ENCODE assay signal across 1 cellular context in the genomic region with DNA sequence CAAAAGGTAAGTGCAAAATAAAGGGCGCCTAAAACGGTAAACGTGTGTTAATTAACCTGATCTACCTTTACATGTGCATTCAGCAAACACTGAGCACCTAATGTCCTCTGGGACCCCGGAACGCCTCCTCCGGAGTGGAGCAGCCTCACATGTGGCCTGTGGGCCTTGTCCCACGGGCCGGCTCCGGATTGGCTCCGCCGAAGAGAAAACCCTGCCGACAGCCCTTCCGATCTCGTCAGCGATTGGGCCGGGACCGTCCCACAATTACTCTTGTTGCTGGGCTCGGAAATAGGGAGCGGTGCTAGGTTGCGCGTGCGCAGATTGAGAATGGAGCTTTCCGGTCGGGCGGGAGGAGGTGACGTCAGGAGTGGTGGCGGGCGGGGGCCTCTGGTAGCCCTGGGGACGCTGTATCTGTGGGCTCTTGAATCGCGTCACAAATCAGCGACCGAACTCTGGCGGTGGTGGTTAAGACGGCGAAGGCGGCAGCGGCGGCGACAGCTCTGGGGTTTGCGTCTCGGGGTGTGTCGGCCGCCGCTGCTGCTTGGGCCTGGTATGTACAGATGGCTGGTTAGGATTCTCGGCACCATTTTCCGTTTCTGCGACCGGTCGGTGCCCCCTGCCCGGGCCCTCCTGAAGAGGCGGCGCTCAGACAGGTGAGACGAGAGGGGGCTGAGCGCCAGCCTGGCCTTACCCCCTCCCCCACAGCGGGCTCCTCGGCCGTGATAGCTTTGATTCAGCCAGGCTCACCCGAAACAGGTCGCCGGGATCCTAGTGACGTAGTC.
A peak's percentile ranks its signal among the peaks of the same experiment; 100 is the strongest.
TF ChIP-seq lines count a peak whose summit lies in the region.

SENP2 (plus strand) TSS at position 434 of the 782 bp plus-strand sequence; CDS start at position 553, 119 bp downstream.

TF ChIP-seq in K562, 482 proteins besides CTCF, POLR2A, EP300 and RAD21 (continued from another document and continues in another):
- no peak for TF ChIP-seq TSHZ1 (CRISPR knock-in tag; IDR thresholded peaks at IDR 0.05)
- 0 out of 2 replicates have a peak, but pooled peaks have one; percentile 58 for TF ChIP-seq ZBTB7A (IDR thresholded peaks at IDR 0.05; ENCODE audit: borderline replicate concordance, control insufficient read depth, low read depth, low read length)
- TF ChIP-seq ZNF57 (CRISPR knock-in tag; IDR thresholded peaks at IDR 0.05), result no peak
- 0 out of 2 replicates have a peak, but pooled peaks have one; percentile 39 for TF ChIP-seq ZBTB17 (CRISPR knock-in tag; IDR thresholded peaks at IDR 0.05)
- TF ChIP-seq BCOR (IDR thresholded peaks at IDR 0.05), result no peak
- no peak for TF ChIP-seq NFXL1 (CRISPR knock-in tag; IDR thresholded peaks at IDR 0.05)
- peak; percentile 27 for TF ChIP-seq HDAC2 (IDR thresholded peaks at IDR 0.05)
- no peak for TF ChIP-seq ZNF551 (CRISPR knock-in tag; IDR thresholded peaks at IDR 0.05)
- TF ChIP-seq XRCC4 (IDR thresholded peaks at IDR 0.05; ENCODE audit: extremely low read depth, insufficient read depth, insufficient read length), result no peak
- no peak for TF ChIP-seq CAMTA2 (CRISPR knock-in tag; conservative IDR thresholded peaks at IDR 0.05)
- TF ChIP-seq ZNF764 (CRISPR knock-in tag; IDR thresholded peaks at IDR 0.05; ENCODE audit: low read depth), result no peak
- no peak for TF ChIP-seq HNRNPK (IDR thresholded peaks at IDR 0.05; ENCODE audit: low read depth, low read length, poor library complexity, severe bottlenecking)
- no peak for TF ChIP-seq TAL1 (IDR thresholded peaks at IDR 0.05)
- TF ChIP-seq GABPB1 (CRISPR knock-in tag; IDR thresholded peaks at IDR 0.05), result peak; percentile 69; the same call in 1 of the 2 replicates
- TF ChIP-seq SMAD2 (IDR thresholded peaks at IDR 0.05; ENCODE audit: low read depth, low read length), result no peak
- peak; percentile 68 for TF ChIP-seq KDM5B (IDR thresholded peaks at IDR 0.05; ENCODE audit: insufficient replicate concordance, low read depth, low read length)
- no peak for TF ChIP-seq HDAC3 (IDR thresholded peaks at IDR 0.05; ENCODE audit: borderline replicate concordance, partially characterized antibody)
- TF ChIP-seq E2F1 (CRISPR knock-in tag; IDR thresholded peaks at IDR 0.05), result 0 out of 2 replicates have a peak, but pooled peaks have one; percentile 29
- TF ChIP-seq, protein P1, sequence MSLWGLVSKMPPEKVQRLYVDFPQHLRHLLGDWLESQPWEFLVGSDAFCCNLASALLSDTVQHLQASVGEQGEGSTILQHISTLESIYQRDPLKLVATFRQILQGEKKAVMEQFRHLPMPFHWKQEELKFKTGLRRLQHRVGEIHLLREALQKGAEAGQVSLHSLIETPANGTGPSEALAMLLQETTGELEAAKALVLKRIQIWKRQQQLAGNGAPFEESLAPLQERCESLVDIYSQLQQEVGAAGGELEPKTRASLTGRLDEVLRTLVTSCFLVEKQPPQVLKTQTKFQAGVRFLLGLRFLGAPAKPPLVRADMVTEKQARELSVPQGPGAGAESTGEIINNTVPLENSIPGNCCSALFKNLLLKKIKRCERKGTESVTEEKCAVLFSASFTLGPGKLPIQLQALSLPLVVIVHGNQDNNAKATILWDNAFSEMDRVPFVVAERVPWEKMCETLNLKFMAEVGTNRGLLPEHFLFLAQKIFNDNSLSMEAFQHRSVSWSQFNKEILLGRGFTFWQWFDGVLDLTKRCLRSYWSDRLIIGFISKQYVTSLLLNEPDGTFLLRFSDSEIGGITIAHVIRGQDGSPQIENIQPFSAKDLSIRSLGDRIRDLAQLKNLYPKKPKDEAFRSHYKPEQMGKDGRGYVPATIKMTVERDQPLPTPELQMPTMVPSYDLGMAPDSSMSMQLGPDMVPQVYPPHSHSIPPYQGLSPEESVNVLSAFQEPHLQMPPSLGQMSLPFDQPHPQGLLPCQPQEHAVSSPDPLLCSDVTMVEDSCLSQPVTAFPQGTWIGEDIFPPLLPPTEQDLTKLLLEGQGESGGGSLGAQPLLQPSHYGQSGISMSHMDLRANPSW (CRISPR knock-in tag; IDR thresholded peaks at IDR 0.05), result no peak
- TF ChIP-seq SNRNP70 (optimal IDR thresholded peaks at IDR 0.05; ENCODE audit: low read depth, low read length), result no peak
- TF ChIP-seq SP1 (CRISPR knock-in tag; IDR thresholded peaks at IDR 0.05), result no peak
- no peak for TF ChIP-seq HMG20A (CRISPR knock-in tag; conservative IDR thresholded peaks at IDR 0.05)
- TF ChIP-seq KLF16 (IDR thresholded peaks at IDR 0.05), result no peak
- TF ChIP-seq, protein P2, sequence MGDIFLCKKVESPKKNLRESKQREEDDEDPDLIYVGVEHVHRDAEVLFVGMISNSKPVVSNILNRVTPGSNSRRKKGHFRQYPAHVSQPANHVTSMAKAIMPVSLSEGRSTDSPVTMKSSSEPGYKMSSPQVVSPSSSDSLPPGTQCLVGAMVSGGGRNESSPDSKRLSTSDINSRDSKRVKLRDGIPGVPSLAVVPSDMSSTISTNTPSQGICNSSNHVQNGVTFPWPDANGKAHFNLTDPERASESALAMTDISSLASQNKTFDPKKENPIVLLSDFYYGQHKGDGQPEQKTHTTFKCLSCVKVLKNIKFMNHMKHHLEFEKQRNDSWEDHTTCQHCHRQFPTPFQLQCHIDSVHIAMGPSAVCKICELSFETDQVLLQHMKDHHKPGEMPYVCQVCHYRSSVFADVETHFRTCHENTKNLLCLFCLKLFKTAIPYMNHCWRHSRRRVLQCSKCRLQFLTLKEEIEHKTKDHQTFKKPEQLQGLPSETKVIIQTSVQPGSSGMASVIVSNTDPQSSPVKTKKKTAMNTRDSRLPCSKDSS (IDR thresholded peaks at IDR 0.05; ENCODE audit: low read depth, partially characterized antibody), result no peak
- TF ChIP-seq HINFP (tag; conservative IDR thresholded peaks at IDR 0.05; ENCODE audit: low read depth), result no peak
- no peak for TF ChIP-seq NCOR1 (IDR thresholded peaks at IDR 0.05)
- TF ChIP-seq, protein P3, sequence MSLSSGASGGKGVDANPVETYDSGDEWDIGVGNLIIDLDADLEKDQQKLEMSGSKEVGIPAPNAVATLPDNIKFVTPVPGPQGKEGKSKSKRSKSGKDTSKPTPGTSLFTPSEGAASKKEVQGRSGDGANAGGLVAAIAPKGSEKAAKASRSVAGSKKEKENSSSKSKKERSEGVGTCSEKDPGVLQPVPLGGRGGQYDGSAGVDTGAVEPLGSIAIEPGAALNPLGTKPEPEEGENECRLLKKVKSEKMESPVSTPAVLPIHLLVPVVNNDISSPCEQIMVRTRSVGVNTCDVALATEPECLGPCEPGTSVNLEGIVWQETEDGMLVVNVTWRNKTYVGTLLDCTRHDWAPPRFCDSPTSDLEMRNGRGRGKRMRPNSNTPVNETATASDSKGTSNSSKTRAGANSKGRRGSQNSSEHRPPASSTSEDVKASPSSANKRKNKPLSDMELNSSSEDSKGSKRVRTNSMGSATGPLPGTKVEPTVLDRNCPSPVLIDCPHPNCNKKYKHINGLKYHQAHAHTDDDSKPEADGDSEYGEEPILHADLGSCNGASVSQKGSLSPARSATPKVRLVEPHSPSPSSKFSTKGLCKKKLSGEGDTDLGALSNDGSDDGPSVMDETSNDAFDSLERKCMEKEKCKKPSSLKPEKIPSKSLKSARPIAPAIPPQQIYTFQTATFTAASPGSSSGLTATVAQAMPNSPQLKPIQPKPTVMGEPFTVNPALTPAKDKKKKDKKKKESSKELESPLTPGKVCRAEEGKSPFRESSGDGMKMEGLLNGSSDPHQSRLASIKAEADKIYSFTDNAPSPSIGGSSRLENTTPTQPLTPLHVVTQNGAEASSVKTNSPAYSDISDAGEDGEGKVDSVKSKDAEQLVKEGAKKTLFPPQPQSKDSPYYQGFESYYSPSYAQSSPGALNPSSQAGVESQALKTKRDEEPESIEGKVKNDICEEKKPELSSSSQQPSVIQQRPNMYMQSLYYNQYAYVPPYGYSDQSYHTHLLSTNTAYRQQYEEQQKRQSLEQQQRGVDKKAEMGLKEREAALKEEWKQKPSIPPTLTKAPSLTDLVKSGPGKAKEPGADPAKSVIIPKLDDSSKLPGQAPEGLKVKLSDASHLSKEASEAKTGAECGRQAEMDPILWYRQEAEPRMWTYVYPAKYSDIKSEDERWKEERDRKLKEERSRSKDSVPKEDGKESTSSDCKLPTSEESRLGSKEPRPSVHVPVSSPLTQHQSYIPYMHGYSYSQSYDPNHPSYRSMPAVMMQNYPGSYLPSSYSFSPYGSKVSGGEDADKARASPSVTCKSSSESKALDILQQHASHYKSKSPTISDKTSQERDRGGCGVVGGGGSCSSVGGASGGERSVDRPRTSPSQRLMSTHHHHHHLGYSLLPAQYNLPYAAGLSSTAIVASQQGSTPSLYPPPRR (CRISPR knock-in tag; IDR thresholded peaks at IDR 0.05; ENCODE audit: borderline replicate concordance), result no peak
- no peak for TF ChIP-seq ZNF146 (CRISPR knock-in tag; IDR thresholded peaks at IDR 0.05; ENCODE audit: unreplicated experiment)
- TF ChIP-seq NRF1 (conservative IDR thresholded peaks at IDR 0.05 in 1 of 2, IDR thresholded peaks at IDR 0.05 in 1 of 2), result peak; percentile 97 to 98
- no peak for TF ChIP-seq CBX2 (IDR thresholded peaks at IDR 0.05; ENCODE audit: insufficient read depth, low read length, poor library complexity, severe bottlenecking)
- no peak for TF ChIP-seq ARHGAP35 (IDR thresholded peaks at IDR 0.05; ENCODE audit: partially characterized antibody)
- no peak for TF ChIP-seq ID3 (CRISPR knock-in tag; IDR thresholded peaks at IDR 0.05)
- no peak for TF ChIP-seq ID3 (tag; IDR thresholded peaks at IDR 0.05)
- no peak for TF ChIP-seq SRSF1 (IDR thresholded peaks at IDR 0.05; ENCODE audit: low read depth, low read length)
- no peak for TF ChIP-seq MAFF (IDR thresholded peaks at IDR 0.05; ENCODE audit: low read length)
- no peak for TF ChIP-seq HSF4 (CRISPR knock-in tag; IDR thresholded peaks at IDR 0.05; ENCODE audit: borderline replicate concordance)
- no peak for TF ChIP-seq BRCA1 (IDR thresholded peaks at IDR 0.05)
- no peak for TF ChIP-seq BRCA1 (CRISPR knock-in tag; IDR thresholded peaks at IDR 0.05)
- TF ChIP-seq FOXP1 (CRISPR knock-in tag; IDR thresholded peaks at IDR 0.05), result peak; percentile 62
- no peak for TF ChIP-seq ELK3 (CRISPR knock-in tag; IDR thresholded peaks at IDR 0.05)
- 0 out of 2 replicates have a peak, but pooled peaks have one; percentile 26 for TF ChIP-seq TRIM28 (IDR thresholded peaks at IDR 0.05)
- TF ChIP-seq RFX5 (IDR thresholded peaks at IDR 0.05; ENCODE audit: low read depth, low read length), result peak; percentile 91
- TF ChIP-seq SOX6 (IDR thresholded peaks at IDR 0.05), result no peak
- TF ChIP-seq MXI1 (IDR thresholded peaks at IDR 0.05; ENCODE audit: low read depth, low read length), result peak; percentile 81
- peak; percentile 9 for TF ChIP-seq SP2 (IDR thresholded peaks at IDR 0.05; ENCODE audit: extremely low read depth, low read depth, low read length, poor library complexity, severe bottlenecking)
- peak; percentile 67 to 86; a peak in 2 of 4 replicates for TF ChIP-seq SIN3A (IDR thresholded peaks at IDR 0.05; ENCODE audit: borderline replicate concordance in 2 of 2, control insufficient read depth in 1 of 2, low read depth in 2 of 2, low read length in 2 of 2)
- no peak for TF ChIP-seq SRSF7 (optimal IDR thresholded peaks at IDR 0.05; ENCODE audit: low read depth, low read length)
